ENCODE assay signal across 19 cellular contexts in genomic region chr16:19481291-19481690, GRCh38.
"Had no signal": no experiment of that assay in that cellular context is flagged by ENCODE, and none has a peak within 500 bp of the region (broad histone marks: within the 10 kb centered on the region; RNA-seq: fewer than 3 reads in every experiment).

No MANE protein-coding gene starts in this region.

- DNase-seq: activated B cell treated with CpG ODN at 0.5 μM for 24 hours; activated CD4-positive, alpha-beta T cell treated with anti-CD3 and anti-CD28 coated beads, Interleukin-2, amount 10 ng/mL, durations not matched to agents 24 days and 14 days; activated CD8-positive, alpha-beta memory T cell treated with anti-CD3 and anti-CD28 coated beads for 24 hours; activated naive CD4-positive, alpha-beta T cell treated with anti-CD3 and anti-CD28 coated beads, Interleukin-2, amount 10 ng/mL, durations not matched to agents 7 days and 5 days; body of pancreas; effector memory CD4-positive, alpha-beta T cell; foreskin fibroblast; heart left ventricle; left ventricle myocardium inferior; occipital lobe; stimulated activated CD4-positive, alpha-beta T cell treated with anti-CD3 and anti-CD28 coated beads, Interleukin-4, amount 100 ng/mL, for 1 hour; stimulated activated CD8-positive, alpha-beta memory T cell treated with anti-CD3 and anti-CD28 coated beads, Interleukin-4, amount 100 ng/mL, for 48 hours; stimulated activated naive CD8-positive, alpha-beta T cell treated with anti-CD3 and anti-CD28 coated beads, Interleukin-15, Interleukin-2, amounts not matched to agents 100 U/mL and 50 U/mL, for 24 hours; upper lobe of right lung had no signal

- H3K4me1 Mint-ChIP-seq: activated B cell treated with CpG ODN at 0.5 μM for 24 hours; activated CD4-positive, alpha-beta T cell treated with anti-CD3 and anti-CD28 coated beads, Interleukin-2, amount 10 ng/mL, durations not matched to agents 24 days and 14 days; activated naive CD4-positive, alpha-beta T cell treated with anti-CD3 and anti-CD28 coated beads, Interleukin-2, amount 10 ng/mL, durations not matched to agents 7 days and 5 days; memory B cell; nephron had no signal

- H3K36me3 ChIP-seq: heart left ventricle, left ventricle myocardium inferior had no signal

- H3K9me3 Mint-ChIP-seq: activated B cell treated with CpG ODN at 0.5 μM for 24 hours; activated CD4-positive, alpha-beta T cell treated with anti-CD3 and anti-CD28 coated beads, Interleukin-2, amount 10 ng/mL, durations not matched to agents 24 days and 14 days; activated naive CD4-positive, alpha-beta T cell treated with anti-CD3 and anti-CD28 coated beads, Interleukin-2, amount 10 ng/mL, durations not matched to agents 7 days and 5 days; activated T-helper 2 cell treated with anti-CD3 and anti-CD28 coated beads, Interferon-gamma antibody, Interleukin-2, Interleukin-4, amounts not matched to agents 10 μg/mL and 5 μg/mL and 100 μg/mL, durations not matched to agents 14 hours and 24 hours and 36 hours; memory B cell; nephron; T-helper 1 cell treated with Interleukin-12 subunit alpha and Interleukin-12 subunit beta and Interleukin-4 antibody, amounts not matched to agents 30 μg/mL and 1 μg/mL, for 36 hours had no signal

- H3K4me3 ChIP-seq: body of pancreas, heart left ventricle, left ventricle myocardium inferior, upper lobe of right lung had no signal

- H3K4me3 Mint-ChIP-seq: activated B cell treated with CpG ODN at 0.5 μM for 24 hours; activated CD4-positive, alpha-beta T cell treated with anti-CD3 and anti-CD28 coated beads, Interleukin-2, amount 10 ng/mL, durations not matched to agents 24 days and 14 days; activated naive CD4-positive, alpha-beta T cell treated with anti-CD3 and anti-CD28 coated beads, Interleukin-2, amount 10 ng/mL, durations not matched to agents 7 days and 5 days; memory B cell; nephron; T-helper 1 cell treated with Interleukin-12 subunit alpha and Interleukin-12 subunit beta and Interleukin-4 antibody, amounts not matched to agents 30 μg/mL and 1 μg/mL, for 36 hours had no signal

- H3K27ac ChIP-seq: body of pancreas, epithelial cell of prostate, heart left ventricle, left ventricle myocardium inferior, upper lobe of right lung had no signal

- H3K9me3 ChIP-seq: body of pancreas, heart left ventricle, left ventricle myocardium inferior, upper lobe of right lung had no signal

- H3K36me3 Mint-ChIP-seq: activated naive CD4-positive, alpha-beta T cell treated with anti-CD3 and anti-CD28 coated beads, Interleukin-2, amount 10 ng/mL, durations not matched to agents 7 days and 5 days; memory B cell had no signal

- ATAC-seq: body of pancreas; heart left ventricle; stimulated activated naive CD8-positive, alpha-beta T cell treated with anti-CD3 and anti-CD28 coated beads, Interleukin-15, Interleukin-2, amounts not matched to agents 100 U/mL and 50 U/mL, for 24 hours; upper lobe of right lung had no signal

- H3K4me1 ChIP-seq: body of pancreas, heart left ventricle, left ventricle myocardium inferior, upper lobe of right lung had no signal

- H3K27me3 ChIP-seq: body of pancreas, upper lobe of right lung had no signal
